ENCODE assay signal across 20 cellular contexts in the genomic region with DNA sequence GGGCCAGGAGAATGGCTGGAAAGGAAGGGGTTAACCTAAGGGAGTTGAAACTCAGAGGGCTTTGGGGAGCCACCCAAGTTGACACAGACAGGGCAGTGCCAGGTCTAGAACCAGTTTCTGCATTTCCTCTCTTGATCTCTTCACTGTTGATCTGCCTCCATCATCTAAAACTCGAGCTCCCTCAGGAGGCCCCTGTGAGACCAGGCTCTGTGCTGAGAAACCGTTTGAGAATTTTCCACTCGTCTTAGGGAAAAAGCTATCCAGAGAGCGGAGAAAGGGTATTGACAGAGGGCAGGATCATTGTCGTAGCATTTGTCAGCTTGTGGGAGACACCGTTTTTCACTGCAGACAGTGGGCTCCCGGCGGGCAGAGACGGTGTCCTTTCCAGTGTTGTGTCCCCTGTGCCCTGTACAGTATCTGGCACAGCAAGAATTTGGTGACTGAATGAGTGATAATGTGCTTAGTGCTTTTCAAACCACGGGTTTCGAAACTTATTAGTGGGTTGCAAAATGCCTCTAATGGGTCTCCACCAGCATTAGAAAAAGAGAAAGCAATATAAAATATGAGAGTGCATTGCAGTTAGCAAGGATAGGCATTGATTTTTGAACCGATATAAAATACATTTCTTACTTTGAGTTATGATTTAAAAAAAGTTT. TPM values are rescaled to one million over a fixed set of nuclear protein-coding genes. Genes with fewer than 3 reads are reported as not detected.
"Had no signal": no experiment of that assay in that cellular context is flagged by ENCODE, and none has a peak within 500 bp of the region (broad histone marks: within the 10 kb centered on the region; RNA-seq: fewer than 3 reads in every experiment).

No MANE protein-coding gene starts in this region.

- H3K9me3 Mint-ChIP-seq: activated naive CD4-positive, alpha-beta T cell treated with anti-CD3 and anti-CD28 coated beads for 36 hours; activated naive CD8-positive, alpha-beta T cell treated with anti-CD3 and anti-CD28 coated beads, Interleukin-2, amount 50 U/mL, for 24 hours; activated T-helper 2 cell treated with anti-CD3 and anti-CD28 coated beads, Interferon-gamma antibody, Interleukin-2, Interleukin-4, amounts not matched to agents 10 μg/mL and 5 μg/mL and 100 μg/mL, durations not matched to agents 14 hours and 24 hours and 36 hours; memory B cell; naive thymus-derived CD8-positive, alpha-beta T cell; type B pancreatic cell had no signal

- H3K4me3 Mint-ChIP-seq: activated naive CD4-positive, alpha-beta T cell treated with anti-CD3 and anti-CD28 coated beads for 36 hours; activated naive CD8-positive, alpha-beta T cell treated with anti-CD3 and anti-CD28 coated beads, Interleukin-2, amount 50 U/mL, for 24 hours; memory B cell; naive thymus-derived CD8-positive, alpha-beta T cell; type B pancreatic cell had no signal

- H3K4me1 Mint-ChIP-seq: memory B cell had no signal

- DNase-seq: activated CD4-positive, alpha-beta T cell treated with anti-CD3 and anti-CD28 coated beads, Interleukin-2, amount 50 U/mL, for 4 hours; activated CD4-positive, CD25-positive, alpha-beta regulatory T cell treated with anti-CD3 and anti-CD28 coated beads, Interleukin-2, amount 50 U/mL, for 72 hours; activated naive CD4-positive, alpha-beta T cell treated with anti-CD3 and anti-CD28 coated beads for 36 hours; activated naive CD8-positive, alpha-beta T cell treated with anti-CD3 and anti-CD28 coated beads, Interleukin-2, amount 50 U/mL, for 24 hours; activated T-cell treated with anti-CD3 and anti-CD28 coated beads for 4 hours; naive thymus-derived CD8-positive, alpha-beta T cell; small intestine; stimulated activated CD4-positive, alpha-beta T cell treated with anti-CD3 and anti-CD28 coated beads, Interleukin-4, amount 100 ng/mL, for 4 hours; stimulated activated CD8-positive, alpha-beta memory T cell treated with anti-CD3 and anti-CD28 coated beads, Interleukin-4, amount 100 ng/mL, for 48 hours; stimulated activated naive CD4-positive, alpha-beta T cell treated with Interleukin-2 at 50 U/mL for 16 hours; T-helper 1 cell had no signal

- ATAC-seq: activated naive CD8-positive, alpha-beta T cell treated with anti-CD3 and anti-CD28 coated beads, Interleukin-2, amount 50 U/mL, for 24 hours; naive thymus-derived CD8-positive, alpha-beta T cell; SK-N-SH treated with all-trans-retinoic acid at 6 μM for 48 hours had no signal

- H3K27me3 ChIP-seq: dorsolateral prefrontal cortex had no signal

- H3K36me3 Mint-ChIP-seq: memory B cell; naive thymus-derived CD8-positive, alpha-beta T cell; type B pancreatic cell had no signal

- H3K27ac Mint-ChIP-seq: activated naive CD4-positive, alpha-beta T cell treated with anti-CD3 and anti-CD28 coated beads for 36 hours; activated naive CD8-positive, alpha-beta T cell treated with anti-CD3 and anti-CD28 coated beads, Interleukin-2, amount 50 U/mL, for 24 hours; activated T-helper 2 cell treated with anti-CD3 and anti-CD28 coated beads, Interferon-gamma antibody, Interleukin-2, Interleukin-4, amounts not matched to agents 10 μg/mL and 5 μg/mL and 100 μg/mL, durations not matched to agents 14 hours and 24 hours and 36 hours; memory B cell; naive thymus-derived CD8-positive, alpha-beta T cell; type B pancreatic cell had no signal

RNA-seq across cellular contexts. Expression of a gene that starts 31.1 kb away (rescaled TPM):
- total RNA-seq: activated naive CD4-positive, alpha-beta T cell treated with anti-CD3 and anti-CD28 coated beads for 36 hours; activated T-helper 2 cell treated with anti-CD3 and anti-CD28 coated beads, Interferon-gamma antibody, Interleukin-2, Interleukin-4, amounts not matched to agents 10 μg/mL and 5 μg/mL and 100 μg/mL, durations not matched to agents 14 hours and 24 hours and 36 hours; astrocyte; bronchial epithelial cell; naive thymus-derived CD8-positive, alpha-beta T cell; renal cortical epithelial cell had no signal

RNA-seq across cellular contexts. Expression of a gene that starts 36.9 kb away (rescaled TPM):
- total RNA-seq: activated naive CD4-positive, alpha-beta T cell treated with anti-CD3 and anti-CD28 coated beads for 36 hours; activated T-helper 2 cell treated with anti-CD3 and anti-CD28 coated beads, Interferon-gamma antibody, Interleukin-2, Interleukin-4, amounts not matched to agents 10 μg/mL and 5 μg/mL and 100 μg/mL, durations not matched to agents 14 hours and 24 hours and 36 hours; astrocyte; bronchial epithelial cell; mucosa of gallbladder; naive thymus-derived CD8-positive, alpha-beta T cell; renal cortical epithelial cell had no signal
